In genomic region chrX:65706041-65706828, GRCh38 we compare ENCODE assay signal across 1 cellular context.
TF ChIP-seq lines count a peak whose summit lies in the region.

No MANE protein-coding gene starts in this region.

TF ChIP-seq in WTC11, 78 proteins besides CTCF, POLR2A, EP300 and RAD21 (continued from another document):
- TF ChIP-seq ARID4B (CRISPR knock-in tag; IDR thresholded peaks at IDR 0.05; ENCODE audit: borderline replicate concordance) (no peak), CDX4 (CRISPR knock-in tag; IDR thresholded peaks at IDR 0.05; ENCODE audit: borderline replicate concordance) (no peak), ZMAT4 (CRISPR knock-in tag; IDR thresholded peaks at IDR 0.05) (no peak), CREB1 (CRISPR knock-in tag; IDR thresholded peaks at IDR 0.05) (no peak)
